22 cellular contexts compared by ENCODE assay signal in the genomic region with DNA sequence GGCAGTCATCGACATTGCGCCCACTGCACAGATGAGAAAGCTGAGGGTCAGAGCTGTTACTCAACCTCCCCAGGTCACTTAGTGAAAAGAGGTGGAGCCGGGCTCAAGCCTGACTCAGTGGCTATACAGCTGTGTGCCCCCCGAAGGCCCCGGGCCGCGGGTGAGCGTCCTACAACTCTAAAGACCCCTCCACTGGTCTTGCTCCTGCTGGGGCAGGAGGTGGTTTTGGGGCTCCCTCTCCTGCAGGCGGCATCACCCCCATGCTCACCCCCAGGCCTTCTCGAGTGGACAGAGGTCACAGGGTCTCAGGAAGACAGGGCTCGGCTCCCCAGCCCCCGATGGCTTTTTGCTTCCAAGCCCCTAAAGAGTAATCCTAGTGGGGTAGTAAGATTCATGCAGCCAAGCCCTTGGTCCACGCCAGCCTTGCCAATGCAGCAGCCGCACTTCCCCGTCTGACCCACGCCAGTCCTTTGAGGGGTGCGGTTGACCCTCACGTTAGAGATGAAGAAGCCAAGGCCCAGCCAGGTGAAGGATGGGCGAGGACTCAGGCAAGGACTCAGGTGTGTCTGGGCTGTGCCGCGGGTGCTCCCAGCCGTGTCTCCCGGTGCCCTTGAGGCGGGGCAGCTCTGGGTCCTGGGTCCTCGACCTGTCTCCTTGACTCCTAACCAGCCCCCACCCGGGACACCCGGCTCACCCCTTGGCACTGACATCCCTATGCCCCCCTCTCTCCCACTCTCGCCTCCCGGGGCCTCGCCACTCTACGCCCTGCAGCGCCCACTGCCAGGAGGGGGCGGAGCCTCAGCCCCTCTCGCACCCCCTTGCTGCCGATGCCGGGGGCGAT.
A peak's percentile ranks its signal among the peaks of the same experiment; 100 is the strongest.
DNase-seq lines count a peak whose midpoint lies in the region; ATAC-seq, FAIRE-seq and TF ChIP-seq lines count a peak whose summit lies in the region.
"Had no signal": no experiment of that assay in that cellular context is flagged by ENCODE, and none has a peak within 500 bp of the region (broad histone marks: within the 10 kb centered on the region; RNA-seq: fewer than 3 reads in every experiment).

No MANE protein-coding gene starts in this region.

- H3K9me3 ChIP-seq in kidney (ENCODE audit: control insufficient read depth in 1 of 2, low read length in 2 of 2) (no peaks in the 10 kb centered on the region), neuronal stem cell (replicated peaks in 1 of 2; ENCODE audit: control insufficient read depth in 2 of 2, insufficient read depth in 1 of 2, low read depth in 1 of 2, low read length in 2 of 2) (no peaks in the 10 kb centered on the region)
- H3K9me3 ChIP-seq: BE2C had no signal

- H3K27ac ChIP-seq in kidney (ENCODE audit: low read depth in 2 of 2, low read length in 2 of 2) (no peak overlapping the region), neuronal stem cell (replicated peaks; ENCODE audit: low read length) (no peak overlapping the region)

- H4K8ac ChIP-seq in neuronal stem cell (ENCODE audit: low read depth, low read length): no peak overlapping the region

- no peaks in the 10 kb centered on the region for H3K36me3 ChIP-seq in kidney (ENCODE audit: control insufficient read depth in 1 of 2, insufficient read depth in 2 of 2, low read length in 2 of 2)
- no peaks in the 10 kb centered on the region for H3K36me3 ChIP-seq in neuronal stem cell (replicated peaks in 1 of 2; ENCODE audit: control insufficient read depth in 2 of 2, insufficient read depth in 2 of 2, low read length in 2 of 2)
- H3K36me3 ChIP-seq: BE2C had no signal

- peaks cover 6% of the 10 kb centered on the region for H3K4me1 Mint-ChIP-seq in stimulated activated naive CD8-positive, alpha-beta T cell treated with anti-CD3 and anti-CD28 coated beads, Interleukin-15, amount 100 ng/mL, for 72 hours
- H3K4me1 Mint-ChIP-seq: CD4-positive, alpha-beta memory T cell; GM23338 had no signal

- TF ChIP-seq CTCF in kidney (IDR thresholded peaks at IDR 0.05; ENCODE audit: borderline replicate concordance, extremely low read depth, insufficient read depth): no peak

- H3K4me3 Mint-ChIP-seq in stimulated activated naive CD8-positive, alpha-beta T cell treated with anti-CD3 and anti-CD28 coated beads, Interleukin-15, amount 100 ng/mL, for 72 hours: no peak overlapping the region
- H3K4me3 Mint-ChIP-seq: CD14-positive monocyte, GM23338, HFFc6, IgD-negative memory B cell had no signal

- H3K23ac ChIP-seq in neuronal stem cell (ENCODE audit: low read depth, low read length, poor library complexity): no peak overlapping the region

- no peaks in the 10 kb centered on the region for H3K79me1 ChIP-seq in neuronal stem cell (ENCODE audit: low read depth, low read length)

- peak overlapping the region; percentile 25 for H2AK5ac ChIP-seq in neuronal stem cell (ENCODE audit: low read depth, low read length)

- ATAC-seq in stimulated activated naive CD8-positive, alpha-beta T cell treated with anti-CD3 and anti-CD28 coated beads, Interleukin-15, amount 100 ng/mL, for 72 hours: peak; percentile 17
- ATAC-seq in stimulated activated naive CD8-positive, alpha-beta T cell treated with anti-CD3 and anti-CD28 coated beads, Interleukin-15, Interleukin-2, amounts not matched to agents 100 U/mL and 50 U/mL, for 24 hours: no peak
- ATAC-seq: GM23338, HCT116 had no signal

- FAIRE-seq in kidney (lab: Jason Lieb, UNC): no peak
- FAIRE-seq: A204.1, GM12892, GM18507, H54, HTR-8/SVneo had no signal

- H3K27me3 ChIP-seq in neuronal stem cell (ENCODE audit: control insufficient read depth in 3 of 3, insufficient read depth in 3 of 3, low read depth in 1 of 3, low read length in 3 of 3): peaks cover 0 to 11% (median 0%) of the 10 kb centered on the region in 3 experiments
- H3K27me3 ChIP-seq: BE2C had no signal

- no peaks in the 10 kb centered on the region for H3K9me3 Mint-ChIP-seq in stimulated activated naive CD8-positive, alpha-beta T cell treated with anti-CD3 and anti-CD28 coated beads, Interleukin-15, amount 100 ng/mL, for 72 hours
- H3K9me3 Mint-ChIP-seq: CD4-positive, alpha-beta memory T cell; GM23338; HFFc6 had no signal

- peak overlapping the region; percentile 35 for H2BK15ac ChIP-seq in neuronal stem cell (ENCODE audit: low read length)

- H3K14ac ChIP-seq in neuronal stem cell (ENCODE audit: low read length): no peak overlapping the region

- H3K4me2 ChIP-seq in neuronal stem cell (ENCODE audit: insufficient read depth, low read length, poor library complexity, severe bottlenecking): no peak overlapping the region
- H3K4me2 ChIP-seq: GM23338 had no signal

- H3K4me3 ChIP-seq in kidney (ENCODE audit: low read length in 2 of 2): no peak overlapping the region
- H3K4me3 ChIP-seq in neuronal stem cell (ENCODE audit: low read length in 2 of 2): no peak overlapping the region
- H3K4me3 ChIP-seq: GM23338 had no signal

- H3K27ac Mint-ChIP-seq in stimulated activated naive CD8-positive, alpha-beta T cell treated with anti-CD3 and anti-CD28 coated beads, Interleukin-15, amount 100 ng/mL, for 72 hours: peak overlapping the region; percentile 3 to 63
- H3K27ac Mint-ChIP-seq: CD4-positive, alpha-beta memory T cell; GM23338; HFFc6; IgD-negative memory B cell had no signal

- intact Hi-C loops in kidney (cut with DNase I): no loop called here

- no peak overlapping the region for H2AFZ ChIP-seq in neuronal stem cell (ENCODE audit: low read length)
- H2AFZ ChIP-seq: GM23338 had no signal

- H2BK5ac ChIP-seq in neuronal stem cell (ENCODE audit: low read length): no peak overlapping the region

- H2BK12ac ChIP-seq in neuronal stem cell (ENCODE audit: low read length): peak overlapping the region; percentile 92

- no peaks in the 10 kb centered on the region for H3K27me3 Mint-ChIP-seq in stimulated activated naive CD8-positive, alpha-beta T cell treated with anti-CD3 and anti-CD28 coated beads, Interleukin-15, amount 100 ng/mL, for 72 hours
- H3K27me3 Mint-ChIP-seq: CD4-positive, alpha-beta memory T cell; IgD-negative memory B cell had no signal

- peak overlapping the region; percentile 69 for H3K18ac ChIP-seq in neuronal stem cell (ENCODE audit: low read length)

- H3K4ac ChIP-seq in neuronal stem cell (ENCODE audit: low read length): no peak overlapping the region

- H2BK120ac ChIP-seq in neuronal stem cell (ENCODE audit: low read depth, low read length): no peak overlapping the region

- no peak overlapping the region for H3K9ac ChIP-seq in kidney (ENCODE audit: low read length in 2 of 2)
- H3K9ac ChIP-seq in neuronal stem cell (ENCODE audit: low read depth, low read length, poor library complexity): no peak overlapping the region

- no CpG with 5 or more reads among the region's 37 CpGs for WGBS in neuronal stem cell (ENCODE audit: extremely low coverage in 2 of 2, insufficient read length in 2 of 2, insufficient replicate concordance in 1 of 2), 2 donors

- no peaks in the 10 kb centered on the region for H3K4me1 ChIP-seq in kidney (ENCODE audit: control insufficient read depth in 1 of 2, insufficient read depth in 1 of 2, low read depth in 1 of 2, low read length in 2 of 2)
- H3K4me1 ChIP-seq in neuronal stem cell (ENCODE audit: control insufficient read depth in 2 of 2, insufficient read depth in 1 of 2, low read depth in 1 of 2, low read length in 2 of 2): no peaks in the 10 kb centered on the region
- H3K4me1 ChIP-seq: BE2C had no signal

- H4K91ac ChIP-seq in neuronal stem cell (ENCODE audit: low read depth, low read length, poor library complexity): no peak overlapping the region

- no peak for DNase-seq in stimulated activated naive CD8-positive, alpha-beta T cell treated with anti-CD3 and anti-CD28 coated beads, Interleukin-15, amount 100 ng/mL, for 72 hours
- no peak for DNase-seq in stimulated activated naive CD8-positive, alpha-beta T cell treated with anti-CD3 and anti-CD28 coated beads, Interleukin-15, Interleukin-2, amounts not matched to agents 100 U/mL and 50 U/mL, for 24 hours
- peak; percentile 75 for DNase-seq in kidney
- DNase-seq in neuronal stem cell (ENCODE audit: low spot score): no peak
- no peak for DNase-seq in NCI-H187 treated with DMSO at 0.1 percent for 48 hours (lab: John Stamatoyannopoulos, UW)
- no peak for DNase-seq in epidermal melanocyte (ENCODE audit: insufficient read length, low spot score)
- DNase-seq: ACHN, BE2C, DMS153, DMS79, GDM1, HFFc6 had no signal
